ENCODE assay signal across 8 cellular contexts in the genomic region with DNA sequence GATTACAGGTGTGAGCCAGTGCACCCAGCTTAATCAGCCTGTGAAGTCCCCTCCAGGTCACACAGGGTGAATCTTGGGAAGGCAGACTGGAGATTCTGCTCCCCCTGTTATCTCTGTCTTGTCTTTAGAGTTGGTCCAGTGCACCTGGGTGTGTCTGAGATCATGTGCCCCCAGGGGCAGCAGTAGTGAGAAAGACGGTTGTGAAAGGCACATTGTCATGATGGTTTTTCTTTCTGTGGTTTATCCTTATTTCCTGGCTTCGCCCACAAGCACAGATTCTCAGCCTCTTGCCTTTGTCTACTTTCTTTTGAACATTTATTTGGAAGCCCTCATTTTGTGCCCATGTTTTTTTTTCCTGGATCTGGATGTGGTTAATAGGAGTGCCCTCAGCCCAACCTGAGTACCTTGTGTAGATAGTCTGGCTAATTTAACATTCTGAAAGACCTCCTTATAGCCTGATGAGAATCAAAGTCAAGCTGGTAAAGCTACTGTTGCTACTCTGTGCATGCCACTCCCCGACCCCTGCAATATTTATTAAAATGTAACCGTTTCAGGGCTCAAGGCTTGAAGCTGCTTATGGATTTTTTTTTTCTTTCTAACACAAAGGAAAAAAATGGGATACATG. TPM values are rescaled to one million over a fixed set of nuclear protein-coding genes. Genes with fewer than 3 reads are reported as not detected.
DNase-seq lines count a peak whose midpoint lies in the region; ATAC-seq lines count a peak whose summit lies in the region.

No MANE protein-coding gene starts in this region.

- DNase-seq in NCI-H82 (lab: John Stamatoyannopoulos, UW) (peak; percentile 29), NCI-H82 treated with DMSO at 0.1 percent for 48 hours (lab: John Stamatoyannopoulos, UW; ENCODE audit: unreplicated experiment) (no peak), RPMI7951 (ENCODE audit: low read depth) (peak; percentile 98), iris pigment epithelial cell (ENCODE audit: low read depth) (peak; percentile 78), NCI-H128 (lab: John Stamatoyannopoulos, UW; ENCODE audit: unreplicated experiment) (no peak), HuH-7.5 (ENCODE audit: low spot score) (no peak), NCI-H524 (lab: John Stamatoyannopoulos, UW) (no peak)

- peak; percentile 73 for ATAC-seq in HG03045 (IDR thresholded peaks at IDR 0.05; ENCODE audit: unreplicated experiment)

RNA-seq across cellular contexts. Expression of gene UCK2, which starts 23.7 kb away (rescaled TPM):
- 106 and 112 TPM in 2 replicates for total RNA-seq in RPMI7951 (2014; rRNA removed; shearing (Covaris generic))

Comparison
In these comparisons a context has a peak if more than half of its experiments do, and no peak if none do; other contexts are left out.
1. DNase-seq: peak in NCI-H82 (single experiment), RPMI7951 (single experiment) and iris pigment epithelial cell (single experiment); none in NCI-H82 treated with DMSO at 0.1 percent for 48 hours (single experiment), NCI-H128 (single experiment), HuH-7.5 (single experiment) and NCI-H524 (0 of 2).